ENCODE assay signal across 28 cellular contexts in the genomic region with DNA sequence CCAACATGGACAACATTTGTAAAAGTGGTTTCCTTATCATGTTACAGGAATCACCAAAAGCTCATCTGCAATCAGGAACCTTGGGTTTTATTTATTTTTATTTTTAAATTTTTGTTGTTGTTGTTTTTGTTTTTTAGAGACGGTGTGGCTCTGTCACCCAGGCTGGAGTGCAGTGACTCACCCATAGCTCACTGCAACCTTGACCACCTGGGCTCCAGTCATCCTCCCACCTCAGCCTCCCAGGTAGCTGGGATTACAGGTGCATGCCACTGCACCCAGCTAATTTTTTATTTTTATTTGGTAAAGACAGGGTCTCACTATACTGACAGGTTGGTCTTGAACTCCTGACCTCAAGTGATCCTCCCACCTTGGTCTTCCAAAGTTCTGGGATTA.
"Had no signal": no experiment of that assay in that cellular context is flagged by ENCODE, and none has a peak within 500 bp of the region (broad histone marks: within the 10 kb centered on the region; RNA-seq: fewer than 3 reads in every experiment).

No MANE protein-coding gene starts in this region.

- H3K4me3 ChIP-seq: dorsolateral prefrontal cortex, esophagus muscularis mucosa, heart right ventricle, lower lobe of right lung, mucosa of descending colon, pancreas, right lobe of liver, stomach, thyroid gland, vagina had no signal

- H3K4me1 Mint-ChIP-seq: memory B cell had no signal

- H3K36me3 Mint-ChIP-seq: memory B cell; mesothelial cell of epicardium; naive B cell; natural killer cell treated with Interleukin-12 subunit alpha and Interleukin-12 subunit beta and Interleukin-15 and Interleukin-18, amount 100 ng/mL, for 72 hours; stimulated activated effector memory CD8-positive, alpha-beta T cell treated with anti-CD3 and anti-CD28 coated beads, Interleukin-12 subunit alpha, Interleukin-12 subunit beta, amount 100 ng/mL, for 72 hours had no signal

- H3K9me3 Mint-ChIP-seq: endodermal cell; memory B cell; mesothelial cell of epicardium; natural killer cell treated with Interleukin-12 subunit alpha and Interleukin-12 subunit beta and Interleukin-15 and Interleukin-18, amount 100 ng/mL, for 72 hours; neural crest cell; stimulated activated effector memory CD8-positive, alpha-beta T cell treated with anti-CD3 and anti-CD28 coated beads, Interleukin-12 subunit alpha, Interleukin-12 subunit beta, amount 100 ng/mL, for 72 hours had no signal

- H3K27ac Mint-ChIP-seq: endodermal cell; memory B cell; mesothelial cell of epicardium; natural killer cell treated with Interleukin-12 subunit alpha and Interleukin-12 subunit beta and Interleukin-15 and Interleukin-18, amount 100 ng/mL, for 72 hours; stimulated activated effector memory CD8-positive, alpha-beta T cell treated with anti-CD3 and anti-CD28 coated beads, Interleukin-12 subunit alpha, Interleukin-12 subunit beta, amount 100 ng/mL, for 72 hours had no signal

- H3K27me3 ChIP-seq: dorsolateral prefrontal cortex, esophagus muscularis mucosa, heart right ventricle, neutrophil, pancreas, right lobe of liver, stomach, thyroid gland, vagina had no signal

- H3K4me3 Mint-ChIP-seq: endodermal cell; memory B cell; mesothelial cell of epicardium; natural killer cell treated with Interleukin-12 subunit alpha and Interleukin-12 subunit beta and Interleukin-15 and Interleukin-18, amount 100 ng/mL, for 72 hours; neural crest cell; stimulated activated effector memory CD8-positive, alpha-beta T cell treated with anti-CD3 and anti-CD28 coated beads, Interleukin-12 subunit alpha, Interleukin-12 subunit beta, amount 100 ng/mL, for 72 hours had no signal

- H3K9me3 ChIP-seq: esophagus muscularis mucosa, heart right ventricle, lower lobe of right lung, mucosa of descending colon, neutrophil, pancreas, right lobe of liver, stomach, thyroid gland, vagina had no signal

- H3K27ac ChIP-seq: dorsolateral prefrontal cortex, esophagus muscularis mucosa, heart right ventricle, lower lobe of right lung, neutrophil, pancreas, right lobe of liver, stomach, thyroid gland, vagina had no signal

- ATAC-seq: heart right ventricle; left colon; left ventricle myocardium superior; natural killer cell treated with Interleukin-12 subunit alpha and Interleukin-12 subunit beta and Interleukin-15 and Interleukin-18, amount 100 ng/mL, for 72 hours; pancreas; right lobe of liver; stimulated activated effector memory CD8-positive, alpha-beta T cell treated with anti-CD3 and anti-CD28 coated beads, Interleukin-12 subunit alpha, Interleukin-12 subunit beta, amount 100 ng/mL, for 72 hours had no signal

- DNase-seq: dorsolateral prefrontal cortex; effector CD4-positive, alpha-beta T cell; endodermal cell; foreskin melanocyte; glutamatergic neuron; heart right ventricle; hippocampal formation; left colon; left ventricle myocardium superior; lower lobe of right lung; mucosa of descending colon; naive B cell; pancreas; right lobe of liver; stimulated activated CD4-positive, alpha-beta T cell treated with anti-CD3 and anti-CD28 coated beads, Interleukin-12 subunit alpha, Interleukin-12 subunit beta, amount 100 ng/mL, for 4 hours; stimulated activated CD4-positive, alpha-beta T cell treated with anti-CD3 and anti-CD28 coated beads, Interleukin-1b, Interleukin-23, amount 100 ng/mL, for 48 hours; stimulated activated CD4-positive, alpha-beta T cell treated with anti-CD3 and anti-CD28 coated beads, Interleukin-4, amount 100 ng/mL, for 1 hour; stimulated activated naive CD4-positive, alpha-beta T cell treated with Interleukin-2 at 50 U/mL for 16 hours; stomach; thyroid gland had no signal

- H3K36me3 ChIP-seq: esophagus muscularis mucosa, heart right ventricle, lower lobe of right lung, neutrophil, pancreas, right lobe of liver, stomach, thyroid gland, vagina had no signal

- H3K4me1 ChIP-seq: lower lobe of right lung, pancreas, thyroid gland, vagina had no signal
